Comparison of ENCODE assay signal across 8 cellular contexts in genomic region chr12:109999983-110000505, GRCh38. TPM values are rescaled to one million over a fixed set of nuclear protein-coding genes. Genes with fewer than 3 reads are reported as not detected.
A peak's percentile ranks its signal among the peaks of the same experiment; 100 is the strongest.
DNase-seq lines count a peak whose midpoint lies in the region; ATAC-seq and TF ChIP-seq lines count a peak whose summit lies in the region.

No MANE protein-coding gene starts in this region.

- peak overlapping the region; percentile 91 for H3K4me2 ChIP-seq in OCI-LY7 (ENCODE audit: low read length)

- H4K20me1 ChIP-seq in OCI-LY7 (ENCODE audit: insufficient read depth, low read length), result no peaks in the 10 kb centered on the region

- TF ChIP-seq POLR2A in uterus (IDR thresholded peaks at IDR 0.05), result no peak

- no peak for ATAC-seq in HG03108 (IDR thresholded peaks at IDR 0.05; ENCODE audit: unreplicated experiment)

- no peaks in the 10 kb centered on the region for H3K27me3 ChIP-seq in uterus

- H3K36me3 ChIP-seq in OCI-LY7 (ENCODE audit: insufficient read depth, low read length), result peaks cover 34% of the 10 kb centered on the region
- peaks cover 2% of the 10 kb centered on the region for H3K36me3 ChIP-seq in mesodermal cell (ENCODE audit: control insufficient read depth, insufficient read depth, low read length)
- no peaks in the 10 kb centered on the region for H3K36me3 ChIP-seq in uterus

- TSS peak; percentile 62 for BruUV-seq in OCI-LY7 (replicated peaks; lab: Mats Ljungman, UMichigan)

- intact Hi-C loops in OCI-LY7 (cut with micrococcal nuclease; ENCODE audit: unreplicated experiment) (loop anchor here (1.0 to 2.0 kb wide), 2 partner anchors 11 to 49 kb away; partner anchors contain the start of gene C12orf76), uterus (cut with DNase I; ENCODE audit: low total_unique reads) (no loop called here)

- peaks cover 65% of the 10 kb centered on the region for H3K4me1 ChIP-seq in OCI-LY7 (ENCODE audit: insufficient read depth, low read length, poor library complexity, severe bottlenecking)
- peaks cover 1% of the 10 kb centered on the region for H3K4me1 ChIP-seq in mesodermal cell (ENCODE audit: control insufficient read depth, insufficient read depth, low read length, poor library complexity, severe bottlenecking)
- no peaks in the 10 kb centered on the region for H3K4me1 ChIP-seq in uterus

- H3K79me2 ChIP-seq in OCI-LY7 (ENCODE audit: insufficient read depth, low read depth, low read length), result peaks cover 71% of the 10 kb centered on the region

- WGBS in mesodermal cell (ENCODE audit: insufficient coverage in 2 of 2), 2 experiments, result 2 to 15% methylated on average over 11 of the region's 17 CpGs

- POLR2A ChIA-PET in OCI-LY7 (lab: Charles Lee), result interaction anchor here (0.6 to 3.5 kb wide), 2 partner anchors 11 to 75 kb away, joined by 4 to 48 read pairs; no protein-coding TSS in a partner anchor

- peak; percentile 16 for DNase-seq in NCI-H748 (lab: John Stamatoyannopoulos, UW; ENCODE audit: unreplicated experiment)
- no peak for DNase-seq in NCI-H748 treated with DMSO at 0.1 percent for 48 hours (lab: John Stamatoyannopoulos, UW)
- peak; percentile 76 for DNase-seq in OCI-LY7 (ENCODE audit: low spot score)
- peak; percentile 49 for DNase-seq in choroid plexus epithelial cell (ENCODE audit: low read depth)
- peak in 1 of 2 donors; percentile 29 for DNase-seq in uterus
- no peak for DNase-seq in GM10266 (ENCODE audit: extremely low spot score)

- no peaks in the 10 kb centered on the region for H3K9me2 ChIP-seq in OCI-LY7 (ENCODE audit: insufficient read depth, low read length)

- peak overlapping the region; percentile 96 for H3K4me3 ChIP-seq in OCI-LY7 (ENCODE audit: low read depth, low read length, poor library complexity, severe bottlenecking)
- H3K4me3 ChIP-seq in choroid plexus epithelial cell (ENCODE audit: low read depth, low read length), result peak overlapping the region; percentile 88
- H3K4me3 ChIP-seq in mesodermal cell (ENCODE audit: extremely low read depth, insufficient read depth, low read length, poor library complexity, severe bottlenecking), result peak overlapping the region; percentile 77
- H3K4me3 ChIP-seq in uterus, result peak overlapping the region; percentile 94

- H3K9me3 ChIP-seq in OCI-LY7 (ENCODE audit: low read length) (no peaks in the 10 kb centered on the region), mesodermal cell (ENCODE audit: control insufficient read depth, low read length) (no peaks in the 10 kb centered on the region), uterus (no peaks in the 10 kb centered on the region)

- TF ChIP-seq CTCF in OCI-LY7 (conservative IDR thresholded peaks at IDR 0.05; ENCODE audit: low read length) (no peak), choroid plexus epithelial cell (conservative IDR thresholded peaks at IDR 0.05; ENCODE audit: low read depth, low read length) (no peak), uterus (IDR thresholded peaks at IDR 0.05) (no peak), GM10266 (IDR thresholded peaks at IDR 0.05; ENCODE audit: control insufficient read depth, insufficient read depth, low read depth, missing control alignments) (no peak)

- H3K27ac ChIP-seq in OCI-LY7 (ENCODE audit: low read depth, low read length, poor library complexity, severe bottlenecking), result peak overlapping the region; percentile 92
- H3K27ac ChIP-seq in mesodermal cell (ENCODE audit: low read depth, low read length, severe bottlenecking), result no peak overlapping the region
- H3K27ac ChIP-seq in uterus, result peak overlapping the region; percentile 1 to 76

- no peak overlapping the region for H2AFZ ChIP-seq in OCI-LY7 (ENCODE audit: low read length)

- CTCF ChIA-PET in OCI-LY7 (lab: Charles Lee; ENCODE audit: unreplicated experiment), result no interaction called here

RNA-seq across cellular contexts. Expression of gene ANKRD13A, which starts 0.8 kb away (rescaled TPM):
- total RNA-seq in OCI-LY7 (2014; rRNA removed; shearing (Covaris generic)), result 135 and 140 TPM in 2 replicates
- total RNA-seq in OCI-LY7 (2022) (208 and 216 TPM in 2 replicates), uterus (10 to 100 TPM; 13.1 to 54.3 (median 37.7) TPM)
- polyA plus RNA-seq in mesodermal cell (2013, experiment 1 of 2), result 20.2 TPM
- 19.2 TPM for polyA plus RNA-seq in mesodermal cell (2013, experiment 2 of 2)

RNA-seq across cellular contexts. Expression of gene GIT2, which starts 3.9 kb away (rescaled TPM):
- total RNA-seq in OCI-LY7 (2014; rRNA removed; shearing (Covaris generic)), result 57.1 and 60.6 TPM in 2 replicates
- total RNA-seq in OCI-LY7 (2022), result 123 and 124 TPM in 2 replicates
- polyA plus RNA-seq in mesodermal cell (2013, experiment 1 of 2), result 25.5 TPM
- 24.7 TPM for polyA plus RNA-seq in mesodermal cell (2013, experiment 2 of 2)
- 10 to 100 TPM; 30.3 to 55.7 (median 47.0) TPM for total RNA-seq in uterus

RNA-seq across cellular contexts. Expression of gene C12orf76, which starts 48.3 kb away (rescaled TPM):
- 17.0 and 24.4 TPM in 2 replicates for total RNA-seq in OCI-LY7 (2014; rRNA removed; shearing (Covaris generic))
- total RNA-seq in OCI-LY7 (2022), result 24.1 and 36.6 TPM in 2 replicates
- polyA plus RNA-seq in mesodermal cell (2013, experiment 1 of 2), result 19.7 TPM
- 18.1 TPM for polyA plus RNA-seq in mesodermal cell (2013, experiment 2 of 2)
- total RNA-seq in uterus, result 10 to 100 TPM; 18.2 to 35.5 (median 28.4) TPM

Comparison
In these comparisons a context has a peak if more than half of its experiments do, and no peak if none do; other contexts are left out.
1. DNase-seq: peak in NCI-H748 (single experiment), OCI-LY7 (single experiment) and choroid plexus epithelial cell (single experiment); none in NCI-H748 treated with DMSO at 0.1 percent for 48 hours (single experiment) and GM10266 (single experiment).
2. Peak in every context shown above with its lines, with median percentiles within 50 percentile points of each other: H3K4me3 ChIP-seq.